Comparison of ENCODE assay signal across 9 cellular contexts in genomic region chr7:106793015-106793651, GRCh38.
DNase-seq lines count a peak whose midpoint lies in the region; ATAC-seq and TF ChIP-seq lines count a peak whose summit lies in the region.
"Had no signal": no experiment of that assay in that cellular context is flagged by ENCODE, and none has a peak within 500 bp of the region (broad histone marks: within the 10 kb centered on the region; RNA-seq: fewer than 3 reads in every experiment).

No MANE protein-coding gene starts in this region.

- H3K9me3 ChIP-seq in gastroesophageal sphincter: no peaks in the 10 kb centered on the region

- 44 to 64% methylated on average over 4 of the region's 4 CpGs for WGBS in gastroesophageal sphincter (ENCODE audit: low coverage in 1 of 2), 2 donors

- DNase-seq in activated T-cell treated with anti-CD3 and anti-CD28 coated beads for 1 hour (ENCODE audit: low read depth): peak; percentile 25
- no peak for DNase-seq in activated T-cell treated with anti-CD3 and anti-CD28 coated beads, Interleukin-2, amount 50 U/mL, for 1 hour
- peak; percentile 8 for DNase-seq in LNCaP clone FGC (ENCODE audit: low read depth)
- no peak for DNase-seq in WTC11 (ENCODE audit: low spot score)
- peak; percentile 42 for DNase-seq in superior temporal gyrus (ENCODE audit: extremely low spot score)
- DNase-seq in C1 segment of cervical spinal cord (lab: John Stamatoyannopoulos, UW): no peak

- H3K9me3 Mint-ChIP-seq in WTC11: peaks cover 26% of the 10 kb centered on the region

- CTCF ChIA-PET in WTC11 (lab: Charles Lee): interaction anchor here (0.7 to 2.4 kb wide), 13 partner anchors 13 to 381 kb away, joined by 3 to 16 read pairs (median 4); partner anchors contain the start of genes HBP1 and PIK3CG

- POLR2A ChIA-PET in WTC11 (lab: Charles Lee): no interaction called here

- TF ChIP-seq CTCF in LNCaP clone FGC (IDR thresholded peaks at IDR 0.05; ENCODE audit: control insufficient read depth, extremely low read depth, insufficient read depth): peak; percentile 71
- peak; percentile 40 for TF ChIP-seq CTCF in WTC11 (IDR thresholded peaks at IDR 0.05)
- peak in 3 of 4 experiments; percentile 50 to 55 (median 53) for TF ChIP-seq CTCF in gastroesophageal sphincter (IDR thresholded peaks at IDR 0.05)

- H3K4me1 Mint-ChIP-seq in WTC11: peaks cover 3% of the 10 kb centered on the region; the same call in 1 of the 2 replicates

- H3K4me3 ChIP-seq in LNCaP clone FGC (ENCODE audit: low read depth, low read length) (no peak overlapping the region), gastroesophageal sphincter (no peak overlapping the region)

- H3K27ac ChIP-seq in gastroesophageal sphincter: no peak overlapping the region

- TF ChIP-seq POLR2A in gastroesophageal sphincter (IDR thresholded peaks at IDR 0.05): no peak

- H3K36me3 ChIP-seq in gastroesophageal sphincter: no peaks in the 10 kb centered on the region

- ATAC-seq in WTC11 (peak; percentile 80), gastroesophageal sphincter (no peak), HG02885 (IDR thresholded peaks at IDR 0.05; ENCODE audit: poor library complexity, unreplicated experiment) (no peak)
- ATAC-seq: activated naive CD4-positive, alpha-beta T cell treated with anti-CD3 and anti-CD28 coated beads, Interleukin-2, amount 50 U/mL, for 72 hours had no signal

- TF ChIP-seq EP300 in gastroesophageal sphincter (IDR thresholded peaks at IDR 0.05): no peak

- H3K27ac Mint-ChIP-seq in WTC11: no peak overlapping the region
- H3K27ac Mint-ChIP-seq: activated naive CD4-positive, alpha-beta T cell treated with anti-CD3 and anti-CD28 coated beads, Interleukin-2, amount 50 U/mL, for 72 hours had no signal

- H3K27me3 Mint-ChIP-seq in WTC11 (ENCODE audit: low read depth): no peaks in the 10 kb centered on the region

- H3K4me1 ChIP-seq in gastroesophageal sphincter: no peaks in the 10 kb centered on the region

- peaks cover 18% of the 10 kb centered on the region for H3K36me3 Mint-ChIP-seq in WTC11
- H3K36me3 Mint-ChIP-seq: activated naive CD4-positive, alpha-beta T cell treated with anti-CD3 and anti-CD28 coated beads, Interleukin-2, amount 50 U/mL, for 72 hours had no signal

- no peaks in the 10 kb centered on the region for H3K27me3 ChIP-seq in gastroesophageal sphincter

- no peak overlapping the region for H3K4me3 Mint-ChIP-seq in WTC11

TF ChIP-seq in WTC11, 78 proteins besides CTCF, POLR2A, EP300 and RAD21 (continues in another document):
- TF ChIP-seq ZNF423 (CRISPR knock-in tag; IDR thresholded peaks at IDR 0.05): no peak
- no peak for TF ChIP-seq EMX1 (CRISPR knock-in tag; IDR thresholded peaks at IDR 0.05)
- no peak for TF ChIP-seq NR2C2 (CRISPR knock-in tag; IDR thresholded peaks at IDR 0.05)
- no peak for TF ChIP-seq ZNF219 (CRISPR knock-in tag; IDR thresholded peaks at IDR 0.05; ENCODE audit: borderline replicate concordance)
- no peak for TF ChIP-seq ZNF317 (CRISPR knock-in tag; IDR thresholded peaks at IDR 0.05; ENCODE audit: borderline replicate concordance, low read depth)
- no peak for TF ChIP-seq SMAD3 (CRISPR knock-in tag; IDR thresholded peaks at IDR 0.05; ENCODE audit: borderline replicate concordance)
- no peak for TF ChIP-seq ELF4 (CRISPR knock-in tag; IDR thresholded peaks at IDR 0.05; ENCODE audit: low read depth)
- no peak for TF ChIP-seq STAT6 (CRISPR knock-in tag; conservative IDR thresholded peaks at IDR 0.05; ENCODE audit: low read depth)
- no peak for TF ChIP-seq E2F5 (CRISPR knock-in tag; IDR thresholded peaks at IDR 0.05)
- no peak for TF ChIP-seq SP1 (CRISPR knock-in tag; conservative IDR thresholded peaks at IDR 0.05)
- TF ChIP-seq ZNF532 (CRISPR knock-in tag; IDR thresholded peaks at IDR 0.05; ENCODE audit: borderline replicate concordance): no peak
- TF ChIP-seq ZNF425 (CRISPR knock-in tag; conservative IDR thresholded peaks at IDR 0.05): no peak

Comparison
In these comparisons a context has a peak if more than half of its experiments do, and no peak if none do; other contexts are left out.
1. DNase-seq: peak in activated T-cell treated with anti-CD3 and anti-CD28 coated beads for 1 hour (single experiment), LNCaP clone FGC (single experiment) and superior temporal gyrus (single experiment); none in activated T-cell treated with anti-CD3 and anti-CD28 coated beads, Interleukin-2, amount 50 U/mL, for 1 hour (single experiment), WTC11 (single experiment) and C1 segment of cervical spinal cord (0 of 14).
2. Peak in every context shown above with its lines, with median percentiles within 50 percentile points of each other: CTCF ChIP-seq.